In genomic region chr12:124812356-124812755, GRCh38 we compare ENCODE assay signal across 27 cellular contexts. TPM values are rescaled to one million over a fixed set of nuclear protein-coding genes. Genes with fewer than 3 reads are reported as not detected.
DNase-seq lines count a peak whose midpoint lies in the region; ATAC-seq, FAIRE-seq and TF ChIP-seq lines count a peak whose summit lies in the region.
"Had no signal": no experiment of that assay in that cellular context is flagged by ENCODE, and none has a peak within 500 bp of the region (broad histone marks: within the 10 kb centered on the region; RNA-seq: fewer than 3 reads in every experiment).

No MANE protein-coding gene starts in this region.

- no peak overlapping the region for H3K4me2 ChIP-seq in K562 (ENCODE audit: insufficient read depth, low read length)
- H3K4me2 ChIP-seq in osteoblast (ENCODE audit: insufficient read depth, low read length) = no peak overlapping the region
- H3K4me2 ChIP-seq: BLaER1 had no signal

- H2AFZ ChIP-seq in K562 (ENCODE audit: low read depth, low read length) = no peak overlapping the region
- no peak overlapping the region for H2AFZ ChIP-seq in osteoblast (ENCODE audit: low read length)

- H3K9ac ChIP-seq in K562 (ENCODE audit: insufficient read depth in 1 of 2, low read depth in 2 of 2, low read length in 2 of 2) = no peak overlapping the region
- H3K9ac ChIP-seq: BLaER1 had no signal

- H3K4me3 ChIP-seq in K562 (no peak overlapping the region), osteoblast (ENCODE audit: insufficient read depth, low read length) (no peak overlapping the region)
- H3K4me3 ChIP-seq: BLaER1, GM12878 had no signal

- peaks cover 4% of the 10 kb centered on the region for H4K20me1 ChIP-seq in K562 (replicated peaks; ENCODE audit: control insufficient read depth, insufficient read depth, low read length)
- no peaks in the 10 kb centered on the region for H4K20me1 ChIP-seq in osteoblast (ENCODE audit: insufficient read depth, low read length)

- in situ Hi-C loops in K562 (cut with MboI) = no loop called here

- peaks cover 4% of the 10 kb centered on the region for H3K9me1 ChIP-seq in K562 (ENCODE audit: control insufficient read depth, insufficient read depth, low read length)

- H3K79me2 ChIP-seq in K562 (ENCODE audit: control insufficient read depth, insufficient read depth, low read length) (peaks cover 1% of the 10 kb centered on the region; the same call in 1 of the 3 replicates), osteoblast (ENCODE audit: insufficient read depth, low read length) (no peaks in the 10 kb centered on the region)

- no peak for FAIRE-seq in K562 (lab: Jason Lieb, UNC)
- FAIRE-seq: A204.1, GM12878, GM12892, GM19239 had no signal

- H3K27ac ChIP-seq in RWPE1 = peak overlapping the region; percentile 27; the same call in 1 of the 2 replicates
- no peak overlapping the region for H3K27ac ChIP-seq in K562 (ENCODE audit: extremely low read depth, low read depth, low read length)
- H3K27ac ChIP-seq in osteoblast (ENCODE audit: low read depth, low read length) = no peak overlapping the region
- H3K27ac ChIP-seq in caudate nucleus (ENCODE audit: low read depth, low read length) = no peak overlapping the region
- H3K27ac ChIP-seq: BLaER1 had no signal

- TF ChIP-seq CTCF in RWPE1 (conservative IDR thresholded peaks at IDR 0.05; ENCODE audit: low read depth) = no peak
- no peak for TF ChIP-seq CTCF in K562 (IDR thresholded peaks at IDR 0.05 in 2 of 3, conservative IDR thresholded peaks at IDR 0.05 in 1 of 3; ENCODE audit: insufficient read depth in 2 of 3, low read depth in 1 of 3, low read length in 3 of 3)
- no peak for TF ChIP-seq CTCF in osteoblast (IDR thresholded peaks at IDR 0.05; ENCODE audit: extremely low read depth, low read depth, low read length)

- ATAC-seq in K562 = no peak
- ATAC-seq in GM21786 (IDR thresholded peaks at IDR 0.05; ENCODE audit: unreplicated experiment) = no peak
- no peak for ATAC-seq in GM19324 (IDR thresholded peaks at IDR 0.05; ENCODE audit: low FRiP score, unreplicated experiment)
- ATAC-seq: GM12878 had no signal

- no peaks in the 10 kb centered on the region for H3K9me3 ChIP-seq in K562 (replicated peaks; ENCODE audit: control insufficient read depth, insufficient read depth, low read depth, low read length)
- H3K9me3 ChIP-seq in osteoblast (ENCODE audit: low read depth, low read length) = no peaks in the 10 kb centered on the region
- H3K9me3 ChIP-seq: BE2C, BLaER1 had no signal

- peaks cover 4 to 24% of the 10 kb centered on the region in 2 experiments; a peak in 4 of 5 replicates for H3K4me1 ChIP-seq in K562 (replicated peaks in 1 of 2; ENCODE audit: control insufficient read depth in 2 of 2, insufficient read depth in 2 of 2, low read length in 2 of 2)
- peaks cover 9% of the 10 kb centered on the region for H3K4me1 ChIP-seq in osteoblast (ENCODE audit: insufficient read depth, low read length)
- H3K4me1 ChIP-seq: BLaER1 had no signal

- POLR2A ChIA-PET in RWPE1 (lab: Yijun Ruan, JAX; ENCODE audit: low non-redundant PET) (no interaction called here), K562 (lab: Yijun Ruan, JAX) (interaction anchor here (0.6 kb wide), 1 partner anchor 43 kb away, joined by 3 read pairs; no protein-coding TSS in a partner anchor)

- BruUV-seq in K562 (replicated peaks; lab: Mats Ljungman, UMichigan) = no TSS peak

- intact Hi-C loops in K562 (cut with micrococcal nuclease) = no loop called here

- no peak for TF ChIP-seq POLR2A in K562 (conservative IDR thresholded peaks at IDR 0.05)

- DNase-seq in MV-4-11 (lab: John Stamatoyannopoulos, UW) (peak; percentile 42), RWPE1 (ENCODE audit: low spot score) (no peak), K562 (ENCODE audit: extremely low read depth in 1 of 4, low spot score in 3 of 4) (no peak), osteoblast (ENCODE audit: insufficient read length, low spot score, missing footprints) (peak; percentile 45), caudate nucleus (lab: John Stamatoyannopoulos, UW) (no peak)
- DNase-seq: 8988T; ACHN; BE2C; C1 segment of cervical spinal cord; CD4-positive, alpha-beta memory T cell; CD4-positive, CD25-positive, alpha-beta regulatory T cell; CD8-positive, alpha-beta memory T cell; COR-L47; DMS 273 treated with DMSO at 0.1 percent for 48 hours; DMS153; DMS53; DMS79; DND-41; EL; GDM1 had no signal

- no peak for TF ChIP-seq RAD21 in K562 (CRISPR knock-in tag; conservative IDR thresholded peaks at IDR 0.05 in 1 of 2, IDR thresholded peaks at IDR 0.05 in 1 of 2)

- H3K27me3 ChIP-seq in K562 (ENCODE audit: control insufficient read depth in 2 of 2, insufficient read depth in 2 of 2, low read length in 2 of 2) (no peaks in the 10 kb centered on the region; a peak in 1 of 5 replicates), osteoblast (ENCODE audit: insufficient read depth, low read length) (no peaks in the 10 kb centered on the region)
- H3K27me3 ChIP-seq: BE2C, BLaER1 had no signal

- 95% methylated on average over 9 of the region's 9 CpGs for WGBS in K562 (ENCODE audit: insufficient coverage, low coverage, missing lambda C conversion rate)

- no peak for TF ChIP-seq EP300 in K562 (IDR thresholded peaks at IDR 0.05; ENCODE audit: low read length)

- CTCF ChIA-PET in RWPE1 (lab: Yijun Ruan, JAX) (no interaction called here), K562 (lab: Yijun Ruan, JAX; ENCODE audit: low intra/inter-chr PET ratio) (no interaction called here)

- H3K36me3 ChIP-seq in K562 (ENCODE audit: control insufficient read depth, insufficient read depth, low read length) (peaks cover 92% of the 10 kb centered on the region), osteoblast (ENCODE audit: insufficient read depth, low read length) (peaks cover 11% of the 10 kb centered on the region)

TF ChIP-seq in K562, 482 proteins besides CTCF, POLR2A, EP300 and RAD21:
- TF ChIP-seq ZNF12 (CRISPR knock-in tag; IDR thresholded peaks at IDR 0.05) (peak; percentile 100), RERE (CRISPR knock-in tag; IDR thresholded peaks at IDR 0.05; ENCODE audit: borderline replicate concordance) (no peak), HNRNPH1 (optimal IDR thresholded peaks at IDR 0.05; ENCODE audit: low read depth, low read length) (no peak), HNRNPK (IDR thresholded peaks at IDR 0.05; ENCODE audit: low read depth, low read length, poor library complexity, severe bottlenecking) (no peak)
TF ChIP-seq in K562: peak in this region for 1.

RNA-seq across cellular contexts. Expression of gene SCARB1, which starts 51.3 kb away (rescaled TPM):
- total RNA-seq in K562 (2011; cell fraction: chromatin; rRNA removed; ENCODE audit: low replicate concordance) = 238 and 543 TPM in 2 replicates
- 351 and 425 TPM in 2 replicates for total RNA-seq in K562 (2011; cell fraction: nucleolus; rRNA removed)
- 354 and 357 TPM in 2 replicates for total RNA-seq in K562 (2011; cell fraction: nucleoplasm; rRNA removed)
- total RNA-seq in K562 (2014; rRNA removed) (52.8 and 83.0 TPM in 2 replicates), K562 (2014; rRNA removed; fragmentation: Illumina TruSeq; extraction: Trizol) (30.9 and 38.4 TPM in 2 replicates), K562 (2015; rRNA removed; fragmentation: Illumina TruSeq; extraction: Trizol) (36.0 and 38.7 TPM in 2 replicates), K562 (2021) (148 and 157 TPM in 2 replicates), osteoblast (9.4 and 10.9 TPM in 2 replicates)
- polyA plus RNA-seq in K562 (2011; rRNA removed) (81.9 and 168 TPM in 2 replicates), K562 (2014; fragmentation: Illumina TruSeq; extraction: Trizol) (143 and 152 TPM in 2 replicates), K562 (2014; fragmentation: Nextera tagmentation; extraction: Ambion mirVana) (1 to 10 TPM in 1 of 2 experiments, under 1 TPM in 1; 0.56 to 4.7 TPM), K562 (2014; rRNA removed) (79.2 and 92.6 TPM in 2 replicates)
- polyA plus RNA-seq in K562 (2011; cell fraction: cytosol; rRNA removed) = 161 and 163 TPM in 2 replicates
- 435 and 491 TPM in 2 replicates for polyA plus RNA-seq in K562 (2011; cell fraction: nucleus; rRNA removed)
- 87.6 and 124 TPM in 2 replicates for polyA plus RNA-seq in K562 (2012)
- polyA minus RNA-seq in K562 (2011; rRNA and poly(A)+ RNA removed) = 83.0 and 106 TPM in 2 replicates
- 90.2 and 100 TPM in 2 replicates for polyA minus RNA-seq in K562 (2011; cell fraction: cytosol; rRNA and poly(A)+ RNA removed)
- polyA minus RNA-seq in K562 (2011; cell fraction: nucleus; rRNA and poly(A)+ RNA removed) = 82.3 and 143 TPM in 2 replicates

Comparison
In these comparisons a context has a peak if more than half of its experiments do, and no peak if none do; other contexts are left out.
1. DNase-seq: peak in MV-4-11 (single experiment) and osteoblast (single experiment); none in RWPE1 (single experiment), K562 (0 of 4) and caudate nucleus (0 of 61).